ENCODE assay signal across 12 cellular contexts in the genomic region with DNA sequence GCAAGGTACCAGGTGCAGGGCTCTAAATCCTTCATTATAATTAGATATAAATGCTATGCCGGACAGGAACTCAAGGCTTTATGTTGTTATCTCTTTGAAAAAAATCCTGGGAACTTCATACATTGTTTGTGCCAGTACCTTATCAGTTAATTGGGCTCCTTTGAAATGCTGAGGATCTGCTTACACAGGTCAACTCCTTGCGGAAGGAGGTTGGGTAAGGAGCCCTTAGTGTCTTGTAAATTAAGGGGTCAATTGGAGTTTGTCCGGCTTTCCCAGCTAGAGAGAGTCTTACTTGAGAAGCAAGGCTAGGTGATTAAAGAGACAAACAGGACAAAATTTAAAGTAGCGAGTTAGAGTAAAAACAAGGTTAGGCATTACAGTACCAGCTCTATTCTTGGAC. TPM values are rescaled to one million over a fixed set of nuclear protein-coding genes. Genes with fewer than 3 reads are reported as not detected.
A peak's percentile ranks its signal among the peaks of the same experiment; 100 is the strongest.
DNase-seq lines count a peak whose midpoint lies in the region; FAIRE-seq and TF ChIP-seq lines count a peak whose summit lies in the region.
"Not testable (repeated sequence)": the region's sequence is repeated elsewhere in the genome, so short reads cannot be mapped to it uniquely, and the experiment has no call there.
"Had no signal": no experiment of that assay in that cellular context is flagged by ENCODE, and none has a peak within 500 bp of the region (broad histone marks: within the 10 kb centered on the region; RNA-seq: fewer than 3 reads in every experiment).

No MANE protein-coding gene starts in this region.

- not testable (repeated sequence) for H3K9ac ChIP-seq in HUES48 (ENCODE audit: low read depth, low read length); H1 (replicated peaks in 1 of 4; ENCODE audit: extremely low read depth in 1 of 4, low read depth in 3 of 4, low read length in 3 of 4); iPS-18a (ENCODE audit: low read length)

- not testable (repeated sequence) for H3K27me3 Mint-ChIP-seq in mesothelial cell of epicardium (ENCODE audit: low read depth)

- H3K4me1 ChIP-seq in HUES48 (ENCODE audit: control insufficient read depth, insufficient read depth, low read length): peaks cover 10% of the 10 kb centered on the region
- H3K4me1 ChIP-seq in H1 (replicated peaks in 1 of 4; ENCODE audit: control insufficient read depth in 3 of 4, insufficient read depth in 4 of 4, low read length in 3 of 4): not testable (repeated sequence)
- peaks cover 12% of the 10 kb centered on the region for H3K4me1 ChIP-seq in iPS-18a (ENCODE audit: control insufficient read depth, low read depth, low read length)

- not testable (repeated sequence) for H3K14ac ChIP-seq in H1 (ENCODE audit: insufficient read length)

- H3K4me3 Mint-ChIP-seq in mesothelial cell of epicardium: not testable (repeated sequence)

- H2AK5ac ChIP-seq in H1 (ENCODE audit: low read depth, low read length): not testable (repeated sequence)

- not testable (repeated sequence) for TF ChIP-seq EP300 in H1 (IDR thresholded peaks at IDR 0.05; ENCODE audit: borderline replicate concordance in 1 of 2, low read depth in 2 of 2, low read length in 2 of 2)

- peak; percentile 68 for FAIRE-seq in H1 (lab: Jason Lieb, UNC)

- H2BK120ac ChIP-seq in H1 (replicated peaks; ENCODE audit: low read depth, low read length): not testable (repeated sequence)

- not testable (repeated sequence) for H3K18ac ChIP-seq in H1 (ENCODE audit: extremely low read depth, low read length)

- WGBS in H1 (ENCODE audit: extremely low coverage in 1 of 2, insufficient coverage in 1 of 2, insufficient read length in 1 of 2, insufficient replicate concordance in 2 of 2, low coverage in 1 of 2, low lambda C conversion rate in 2 of 2, missing lambda C conversion rate in 1 of 2), 2 experiments: 13% methylated on average over 4 of the region's 4 CpGs; no CpG with 5 or more reads in 1 of the 2 experiments

- not testable (repeated sequence) for TF ChIP-seq RAD21 in H1 (IDR thresholded peaks at IDR 0.05 in 1 of 2, conservative IDR thresholded peaks at IDR 0.05 in 1 of 2; ENCODE audit: low read depth in 2 of 2, low read length in 2 of 2)

- not testable (repeated sequence) for H4K8ac ChIP-seq in H1 (ENCODE audit: extremely low read depth, insufficient read depth, low read length)

- H4K5ac ChIP-seq in H1 (ENCODE audit: insufficient read length, low read depth, low read length): not testable (repeated sequence)

- peak overlapping the region; percentile 40 to 57 for H3K4me2 ChIP-seq in H1 (ENCODE audit: insufficient read depth in 1 of 2, low read depth in 2 of 2, low read length in 2 of 2)

- TF ChIP-seq POLR2A in H1 (IDR thresholded peaks at IDR 0.05; ENCODE audit: control extremely low read depth in 1 of 2, low read depth in 2 of 2, low read length in 2 of 2): not testable (repeated sequence)

- peaks cover 46% of the 10 kb centered on the region for H3K4me1 Mint-ChIP-seq in mesothelial cell of epicardium

- peak overlapping the region; percentile 77 for H3K27ac Mint-ChIP-seq in mesothelial cell of epicardium

- H4K91ac ChIP-seq in H1 (replicated peaks; ENCODE audit: insufficient read length, low read length): not testable (repeated sequence)

- H4K20me1 ChIP-seq in H1 (replicated peaks in 1 of 2; ENCODE audit: control insufficient read depth in 1 of 2, insufficient read depth in 2 of 2, low read length in 2 of 2): not testable (repeated sequence)

- TF ChIP-seq CTCF in H1 (IDR thresholded peaks at IDR 0.05; ENCODE audit: control extremely low read depth in 1 of 3, insufficient read depth in 1 of 3, low read depth in 1 of 3, low read length in 3 of 3); mesothelial cell of epicardium (IDR thresholded peaks at IDR 0.05; ENCODE audit: unreplicated experiment): not testable (repeated sequence)

- H3K9me3 Mint-ChIP-seq in mesothelial cell of epicardium: not testable (repeated sequence)

- H3K23ac ChIP-seq in H1 (ENCODE audit: insufficient read length): not testable (repeated sequence)

- H2BK12ac ChIP-seq in H1 (ENCODE audit: low read depth, low read length): not testable (repeated sequence)

- H3K4ac ChIP-seq in H1 (replicated peaks; ENCODE audit: insufficient read length, low read depth, low read length): not testable (repeated sequence)

- H3K27me3 ChIP-seq in HUES48 (ENCODE audit: control insufficient read depth, insufficient read depth, low read length): peaks cover 44% of the 10 kb centered on the region
- peaks cover 5 to 25% (median 19%) of the 10 kb centered on the region in 4 experiments for H3K27me3 ChIP-seq in H1 (replicated peaks in 1 of 4; ENCODE audit: control insufficient read depth in 3 of 4, extremely low read depth in 1 of 4, insufficient read depth in 3 of 4, low read length in 3 of 4)
- peaks cover 42% of the 10 kb centered on the region for H3K27me3 ChIP-seq in iPS-18a (ENCODE audit: control insufficient read depth, insufficient read depth, low read length)

- CTCF ChIA-PET in H1 (lab: Charles Lee; ENCODE audit: partially characterized antibody): interaction anchor here (1.1 to 1.9 kb wide), 4 partner anchors 9 to 153 kb away, joined by 3 to 8 read pairs (median 5); no protein-coding TSS in a partner anchor

- peak overlapping the region; percentile 74 for H3K27ac ChIP-seq in HUES48 (ENCODE audit: low read depth, low read length)
- not testable (repeated sequence) for H3K27ac ChIP-seq in H1 (ENCODE audit: low read depth, low read length); iPS-18a (ENCODE audit: low read length)

- POLR2A ChIA-PET in H1 (lab: Charles Lee; ENCODE audit: partially characterized antibody): not testable (repeated sequence)

- DNase-seq in ELF-1 (ENCODE audit: low read depth, low spot score): peak; percentile 73
- peak; percentile 1 for DNase-seq in NCI-H2227 (lab: John Stamatoyannopoulos, UW; ENCODE audit: unreplicated experiment)
- not testable (repeated sequence) for DNase-seq in H1 (ENCODE audit: low read depth in 1 of 2, low spot score in 2 of 2); mesothelial cell of epicardium (ENCODE audit: low spot score in 2 of 2, unreplicated experiment in 2 of 2)

- not testable (repeated sequence) for H3K56ac ChIP-seq in H1 (replicated peaks; ENCODE audit: insufficient read length, low read depth, low read length)

- H3K36me3 Mint-ChIP-seq in mesothelial cell of epicardium: not testable (repeated sequence)

- not testable (repeated sequence) for H3K79me1 ChIP-seq in H1 (ENCODE audit: low read depth, low read length)

- not testable (repeated sequence) for H3K23me2 ChIP-seq in H1 (ENCODE audit: low read depth, low read length)

- H2BK5ac ChIP-seq in H1 (ENCODE audit: low read depth, low read length): not testable (repeated sequence)

- H3K9me3 ChIP-seq in HUES48 (ENCODE audit: control insufficient read depth, insufficient read depth, low read length); H1 (ENCODE audit: insufficient read depth in 2 of 2, low read depth in 1 of 2, low read length in 1 of 2); iPS-18a (ENCODE audit: control insufficient read depth, low read depth, low read length): not testable (repeated sequence)

- H3K4me3 ChIP-seq in HUES48 (ENCODE audit: low read depth, low read length): not testable (repeated sequence)
- H3K4me3 ChIP-seq in H1 (ENCODE audit: extremely low read depth in 1 of 4, insufficient read depth in 2 of 4, low read depth in 3 of 4, low read length in 4 of 4) (peak overlapping the region in 1 of 4 experiments; percentile 20; a peak in 2 of 8 replicates), iPS-18a (ENCODE audit: low read length) (peak overlapping the region; percentile 30)

- not testable (repeated sequence) for H3K79me2 ChIP-seq in H1 (ENCODE audit: control insufficient read depth in 1 of 2, insufficient read depth in 2 of 2, low read length in 2 of 2)

- H3K36me3 ChIP-seq in HUES48 (ENCODE audit: control insufficient read depth, insufficient read depth, low read length); H1 (ENCODE audit: control insufficient read depth in 2 of 4, insufficient read depth in 4 of 4, low read length in 3 of 4); iPS-18a (ENCODE audit: control insufficient read depth, low read depth, low read length): not testable (repeated sequence)

- not testable (repeated sequence) for H2BK15ac ChIP-seq in H1 (ENCODE audit: low read length)

- H2AFZ ChIP-seq in H1 (ENCODE audit: low read length): not testable (repeated sequence)

- not testable (repeated sequence) for H2BK20ac ChIP-seq in H1 (ENCODE audit: low read length)

RNA-seq across cellular contexts. Expression of a gene that starts 14.1 kb away (rescaled TPM):
- total RNA-seq in H1 (2021; fragmentation: NEBNext Ultra II Directional; extraction: Animal tissue kit (Norgen Biotek cat#: 25700)): 0.10 and 0.32 TPM in 2 replicates
- 0.13 and 0.15 TPM in 2 replicates for polyA plus RNA-seq in H1 (2011; rRNA removed)
- polyA plus RNA-seq in H1 (2011; cell fraction: cytosol; rRNA removed): 0.18 TPM
- 0.07 TPM for polyA plus RNA-seq in H1 (2011; cell fraction: nucleus; rRNA removed)
- 0.15 to 0.53 TPM (median 0.32 TPM) in 4 replicates for polyA plus RNA-seq in H1 (2012, experiment 1 of 2)
- polyA plus RNA-seq in H1 (2012, experiment 2 of 2): not detected
- 0.22 TPM for polyA plus RNA-seq in H1 (2013, experiment 1 of 2)
- polyA plus RNA-seq in H1 (2013, experiment 2 of 2): 0.13 TPM
- 0.46 and 0.57 TPM in 2 replicates for polyA minus RNA-seq in H1 (2011; rRNA and poly(A)+ RNA removed)
- polyA minus RNA-seq in H1 (2011; cell fraction: cytosol; rRNA and poly(A)+ RNA removed): not detected
- 1.8 TPM for polyA minus RNA-seq in H1 (2011; cell fraction: nucleus; rRNA and poly(A)+ RNA removed)
- 0.72 to 1.3 TPM (median 0.94 TPM) in 3 replicates for total RNA-seq in mesothelial cell of epicardium
- total RNA-seq: HepG2, HFFc6 had no signal
- polyA plus RNA-seq: CD14-positive monocyte; CD4-positive, alpha-beta memory T cell; HepG2; IgD-negative memory B cell had no signal

RNA-seq across cellular contexts. Expression of a gene that starts 44.1 kb away (rescaled TPM):
- 20.3 and 21.5 TPM in 2 replicates for total RNA-seq in H1 (2021; fragmentation: NEBNext Ultra II Directional; extraction: Animal tissue kit (Norgen Biotek cat#: 25700))
- 22.0 and 39.0 TPM in 2 replicates for polyA plus RNA-seq in H1 (2011; rRNA removed)
- 36.0 TPM for polyA plus RNA-seq in H1 (2011; cell fraction: cytosol; rRNA removed)
- 26.5 TPM for polyA plus RNA-seq in H1 (2011; cell fraction: nucleus; rRNA removed)
- 27.0 to 32.2 TPM (median 29.5 TPM) in 4 replicates for polyA plus RNA-seq in H1 (2012, experiment 1 of 2)
- 9.9 TPM for polyA plus RNA-seq in H1 (2012, experiment 2 of 2)
- polyA plus RNA-seq in H1 (2013, experiment 1 of 2): 10.4 TPM
- 9.0 TPM for polyA plus RNA-seq in H1 (2013, experiment 2 of 2)
- polyA minus RNA-seq in H1 (2011; rRNA and poly(A)+ RNA removed): 67.4 and 71.1 TPM in 2 replicates
- polyA minus RNA-seq in H1 (2011; cell fraction: cytosol; rRNA and poly(A)+ RNA removed): 18.8 TPM
- polyA minus RNA-seq in H1 (2011; cell fraction: nucleus; rRNA and poly(A)+ RNA removed): 30.4 TPM
- total RNA-seq in mesothelial cell of epicardium: 16.9 to 18.6 TPM (median 18.4 TPM) in 3 replicates
- total RNA-seq: HepG2, HT1080 had no signal
